ENCODE assay signal across 11 cellular contexts in the genomic region with DNA sequence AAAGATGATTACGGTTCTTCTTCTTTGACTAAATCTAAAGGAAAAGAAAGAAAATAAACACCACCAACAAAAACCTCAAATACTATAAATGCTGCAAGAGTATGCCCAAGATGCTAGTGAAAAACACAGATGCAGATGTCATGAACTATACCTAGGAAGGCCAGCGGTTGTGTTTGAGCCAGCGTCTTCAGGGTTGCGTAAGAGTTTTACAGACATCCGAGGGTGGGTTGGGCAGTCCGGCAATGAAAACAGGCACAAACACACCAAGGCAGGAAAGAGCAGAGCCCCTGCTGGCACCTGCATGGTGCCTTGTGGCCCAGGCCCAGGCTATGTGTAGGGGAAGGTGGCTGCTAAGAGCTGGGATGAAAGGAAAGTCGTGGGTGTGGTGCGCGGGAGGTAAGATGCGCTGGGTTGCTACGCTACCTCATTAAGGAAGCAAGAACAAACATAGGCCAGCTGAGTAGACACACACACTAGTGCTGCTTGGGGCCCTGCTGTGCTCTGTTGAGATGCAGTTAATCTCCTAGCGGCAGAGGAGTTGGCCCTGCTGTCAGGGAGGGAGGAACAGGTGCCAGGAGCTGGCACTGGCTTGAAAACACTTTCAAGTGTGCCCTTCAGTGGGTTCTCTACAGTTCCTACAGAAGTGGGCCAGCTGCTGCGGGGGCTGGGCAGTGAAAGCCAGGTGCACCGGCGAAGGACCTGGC.
DNase-seq lines count a peak whose midpoint lies in the region; ATAC-seq and TF ChIP-seq lines count a peak whose summit lies in the region.
"Had no signal": no experiment of that assay in that cellular context is flagged by ENCODE, and none has a peak within 500 bp of the region (broad histone marks: within the 10 kb centered on the region; RNA-seq: fewer than 3 reads in every experiment).

No MANE protein-coding gene starts in this region.

- H3K27ac ChIP-seq in iPS-18a (ENCODE audit: low read length) = no peak overlapping the region
- no peak overlapping the region for H3K27ac ChIP-seq in CD4-positive, alpha-beta T cell (ENCODE audit: low read depth, low read length)

- H3K27ac Mint-ChIP-seq in CD4-positive, alpha-beta T cell = no peak overlapping the region
- H3K27ac Mint-ChIP-seq: activated CD4-positive, alpha-beta memory T cell treated with anti-CD3 and anti-CD28 coated beads for 36 hours; activated naive CD4-positive, alpha-beta T cell treated with anti-CD3 and anti-CD28 coated beads, Interleukin-2, amount 50 U/mL, for 24 hours had no signal

- no peaks in the 10 kb centered on the region for H3K27me3 ChIP-seq in iPS-18a (ENCODE audit: control insufficient read depth, insufficient read depth, low read length)
- no peaks in the 10 kb centered on the region for H3K27me3 ChIP-seq in CD4-positive, alpha-beta T cell (ENCODE audit: control insufficient read depth, insufficient read depth, low read length)
- no peaks in the 10 kb centered on the region for H3K27me3 ChIP-seq in MG63

- intact Hi-C loops in CD4-positive, alpha-beta T cell (cut with DNase I, micrococcal nuclease) = no loop called here

- no peaks in the 10 kb centered on the region for H3K4me1 Mint-ChIP-seq in CD4-positive, alpha-beta T cell (ENCODE audit: low read depth)
- H3K4me1 Mint-ChIP-seq: activated naive CD4-positive, alpha-beta T cell treated with anti-CD3 and anti-CD28 coated beads, Interleukin-2, amount 50 U/mL, for 24 hours had no signal

- no peaks in the 10 kb centered on the region for H3K36me3 ChIP-seq in iPS-18a (ENCODE audit: control insufficient read depth, low read depth, low read length)
- no peaks in the 10 kb centered on the region for H3K36me3 ChIP-seq in MG63

- peak overlapping the region; percentile 12 for H3K9ac ChIP-seq in iPS-18a (ENCODE audit: low read length)

- POLR2A ChIA-PET in CD4-positive, alpha-beta T cell (lab: Charles Lee) = no interaction called here

- peaks cover 7% of the 10 kb centered on the region for H3K4me1 ChIP-seq in iPS-18a (ENCODE audit: control insufficient read depth, low read depth, low read length)

- no peak for TF ChIP-seq CTCF in CD4-positive, alpha-beta T cell (IDR thresholded peaks at IDR 0.05)

- H3K4me3 ChIP-seq in iPS-18a (ENCODE audit: low read length) = peak overlapping the region; percentile 9
- no peak overlapping the region for H3K4me3 ChIP-seq in MG63

- no peaks in the 10 kb centered on the region for H3K36me3 Mint-ChIP-seq in CD4-positive, alpha-beta T cell (ENCODE audit: low read depth)
- H3K36me3 Mint-ChIP-seq: activated CD4-positive, alpha-beta memory T cell treated with anti-CD3 and anti-CD28 coated beads for 36 hours had no signal

- no peak for ATAC-seq in GM21447 (IDR thresholded peaks at IDR 0.05; ENCODE audit: unreplicated experiment)
- no peak for ATAC-seq in CD4-positive, alpha-beta T cell (ENCODE audit: poor library complexity)

- H3K9me3 ChIP-seq in iPS-18a (ENCODE audit: control insufficient read depth, low read depth, low read length) (no peaks in the 10 kb centered on the region), MG63 (no peaks in the 10 kb centered on the region)
- no peaks in the 10 kb centered on the region for H3K9me3 ChIP-seq in CD4-positive, alpha-beta T cell (ENCODE audit: control insufficient read depth, low read length)

- no peaks in the 10 kb centered on the region for H3K9me3 Mint-ChIP-seq in CD4-positive, alpha-beta T cell
- H3K9me3 Mint-ChIP-seq: activated naive CD4-positive, alpha-beta T cell treated with anti-CD3 and anti-CD28 coated beads, Interleukin-2, amount 50 U/mL, for 24 hours had no signal

- CTCF ChIA-PET in CD4-positive, alpha-beta T cell (lab: Charles Lee) = no interaction called here

- H3K4me3 Mint-ChIP-seq in CD4-positive, alpha-beta T cell = no peak overlapping the region
- H3K4me3 Mint-ChIP-seq: activated CD4-positive, alpha-beta memory T cell treated with anti-CD3 and anti-CD28 coated beads for 36 hours; activated naive CD4-positive, alpha-beta T cell treated with anti-CD3 and anti-CD28 coated beads, Interleukin-2, amount 50 U/mL, for 24 hours had no signal

- DNase-seq in COR-L47 (lab: John Stamatoyannopoulos, UW) (peak; percentile 91), NCI-H1436 (lab: John Stamatoyannopoulos, UW) (peak; percentile 79), NCI-H526 (lab: John Stamatoyannopoulos, UW) (peak; percentile 11 to 28), MG63 (no peak), superior temporal gyrus (ENCODE audit: extremely low spot score) (no peak)
- DNase-seq in CD4-positive, alpha-beta T cell = no peak
- DNase-seq: activated CD4-positive, alpha-beta memory T cell treated with anti-CD3 and anti-CD28 coated beads for 36 hours; stimulated activated CD4-positive, alpha-beta T cell treated with anti-CD3 and anti-CD28 coated beads, Interleukin-4, amount 100 ng/mL, for 1 hour had no signal

- H3K27me3 Mint-ChIP-seq in CD4-positive, alpha-beta T cell = no peaks in the 10 kb centered on the region
- H3K27me3 Mint-ChIP-seq: activated CD4-positive, alpha-beta memory T cell treated with anti-CD3 and anti-CD28 coated beads for 36 hours; activated naive CD4-positive, alpha-beta T cell treated with anti-CD3 and anti-CD28 coated beads, Interleukin-2, amount 50 U/mL, for 24 hours had no signal

Comparison
In these comparisons a context has a peak if more than half of its experiments do, and no peak if none do; other contexts are left out.
1. DNase-seq: peak in COR-L47 (single experiment), NCI-H1436 (single experiment) and NCI-H526 (2 of 2); none in CD4-positive, alpha-beta T cell (0 of 10), MG63 (single experiment) and superior temporal gyrus (single experiment).